In genomic region chr20:63360850-63361497, GRCh38 we compare ENCODE assay signal across 16 cellular contexts. TPM values are rescaled to one million over a fixed set of nuclear protein-coding genes. Genes with fewer than 3 reads are reported as not detected.
A peak's percentile ranks its signal among the peaks of the same experiment; 100 is the strongest.
DNase-seq lines count a peak whose midpoint lies in the region; ATAC-seq, FAIRE-seq and TF ChIP-seq lines count a peak whose summit lies in the region.
"Had no signal": no experiment of that assay in that cellular context is flagged by ENCODE, and none has a peak within 500 bp of the region (broad histone marks: within the 10 kb centered on the region; RNA-seq: fewer than 3 reads in every experiment).

Gene CHRNA4 (minus strand): TSS chr20:63361349. CDS start chr20:63361165, 184 bp downstream.

- peak; percentile 4 for DNase-seq in NCI-H1105 (lab: John Stamatoyannopoulos, UW)
- DNase-seq in NCI-H1105 treated with DMSO at 0.1 percent for 48 hours (lab: John Stamatoyannopoulos, UW) = no peak
- DNase-seq in HTR-8/SVneo (ENCODE audit: insufficient read length, low spot score) = peak; percentile 48
- DNase-seq in endothelial cell (ENCODE audit: low spot score) = peak; percentile 36
- no peak for DNase-seq in stimulated activated CD8-positive, alpha-beta memory T cell treated with anti-CD3 and anti-CD28 coated beads, Interleukin-4, amount 100 ng/mL, for 48 hours
- DNase-seq in prostate gland (ENCODE audit: low spot score) = no peak
- DNase-seq: activated CD4-positive, alpha-beta T cell treated with anti-CD3 and anti-CD28 coated beads for 1 hour; activated naive CD8-positive, alpha-beta T cell treated with anti-CD3 and anti-CD28 coated beads, Interleukin-2, amount 50 U/mL, for 24 hours; activated T-cell treated with anti-CD3 and anti-CD28 coated beads, Interleukin-2, amount 50 U/mL, for 4 hours; NCI-H524; small intestine had no signal

- no peaks in the 10 kb centered on the region for H3K9me3 ChIP-seq in mesodermal cell (ENCODE audit: control insufficient read depth, low read length)
- H3K9me3 ChIP-seq in prostate gland = no peaks in the 10 kb centered on the region

- H3K36me3 Mint-ChIP-seq in endothelial cell (ENCODE audit: low read depth, unreplicated experiment) = no peaks in the 10 kb centered on the region

- peaks cover 7% of the 10 kb centered on the region for H3K27me3 Mint-ChIP-seq in endothelial cell (ENCODE audit: unreplicated experiment)

- no peak for ATAC-seq in HG02678 (IDR thresholded peaks at IDR 0.05; ENCODE audit: unreplicated experiment)
- ATAC-seq: activated naive CD8-positive, alpha-beta T cell treated with anti-CD3 and anti-CD28 coated beads, Interleukin-2, amount 50 U/mL, for 24 hours; activated T-cell treated with anti-CD3 and anti-CD28 coated beads, Interleukin-2, amount 50 U/mL, for 4 hours had no signal

- H3K27me3 ChIP-seq in prostate gland (replicated peaks; ENCODE audit: insufficient read depth) = peaks cover 21% of the 10 kb centered on the region

- H3K4me3 ChIP-seq in mesodermal cell (ENCODE audit: extremely low read depth, insufficient read depth, low read length, poor library complexity, severe bottlenecking) (peak within 1 kb of the TSS; percentile 14), prostate gland (no peak within 1 kb of the TSS)

- no peaks in the 10 kb centered on the region for H3K36me3 ChIP-seq in mesodermal cell (ENCODE audit: control insufficient read depth, insufficient read depth, low read length)
- no peaks in the 10 kb centered on the region for H3K36me3 ChIP-seq in prostate gland

- no peak for TF ChIP-seq POLR2A in prostate gland (IDR thresholded peaks at IDR 0.05)

- no peaks in the 10 kb centered on the region for H3K4me1 Mint-ChIP-seq in endothelial cell (ENCODE audit: unreplicated experiment)
- H3K4me1 Mint-ChIP-seq: activated naive CD8-positive, alpha-beta T cell treated with anti-CD3 and anti-CD28 coated beads, Interleukin-2, amount 50 U/mL, for 24 hours had no signal

- no peak for FAIRE-seq in HTR-8/SVneo (lab: Jason Lieb, UNC)
- FAIRE-seq: RCC 7860, small intestine had no signal

- no peak within 1 kb of the TSS for H3K4me3 Mint-ChIP-seq in endothelial cell (ENCODE audit: unreplicated experiment)
- H3K4me3 Mint-ChIP-seq: activated naive CD8-positive, alpha-beta T cell treated with anti-CD3 and anti-CD28 coated beads, Interleukin-2, amount 50 U/mL, for 24 hours; activated T-cell treated with anti-CD3 and anti-CD28 coated beads, Interleukin-2, amount 50 U/mL, for 4 hours had no signal

- 2% methylated on average over 44 to 48 of the region's 76 CpGs for WGBS in mesodermal cell (ENCODE audit: insufficient coverage in 2 of 2), 2 experiments
- 1% methylated on average over 20 of the region's 76 CpGs for WGBS in prostate gland

- no peak within 1 kb of the TSS for H3K27ac Mint-ChIP-seq in endothelial cell (ENCODE audit: unreplicated experiment)
- H3K27ac Mint-ChIP-seq: activated naive CD8-positive, alpha-beta T cell treated with anti-CD3 and anti-CD28 coated beads, Interleukin-2, amount 50 U/mL, for 24 hours had no signal

- H3K4me1 ChIP-seq in mesodermal cell (ENCODE audit: control insufficient read depth, insufficient read depth, low read length, poor library complexity, severe bottlenecking) (peaks cover 4% of the 10 kb centered on the region), prostate gland (replicated peaks) (no peaks in the 10 kb centered on the region)

- no peaks in the 10 kb centered on the region for H3K9me3 Mint-ChIP-seq in endothelial cell (ENCODE audit: unreplicated experiment)
- H3K9me3 Mint-ChIP-seq: activated naive CD8-positive, alpha-beta T cell treated with anti-CD3 and anti-CD28 coated beads, Interleukin-2, amount 50 U/mL, for 24 hours; activated T-cell treated with anti-CD3 and anti-CD28 coated beads, Interleukin-2, amount 50 U/mL, for 4 hours had no signal

- intact Hi-C loops in prostate gland (cut with DNase I) = no loop called here

- TF ChIP-seq CTCF in endothelial cell (IDR thresholded peaks at IDR 0.05; ENCODE audit: unreplicated experiment) (no peak), prostate gland (IDR thresholded peaks at IDR 0.05) (no peak)

- H3K27ac ChIP-seq in mesodermal cell (ENCODE audit: low read depth, low read length, severe bottlenecking) (no peak within 1 kb of the TSS), prostate gland (no peak within 1 kb of the TSS)

RNA-seq across cellular contexts. Expression of gene CHRNA4, which starts in this region (rescaled TPM):
- total RNA-seq in endothelial cell (ENCODE audit: unreplicated experiment) (2.6 TPM), prostate gland (1 to 10 TPM in 1 of 2 donors, not detected in 1; 7.2 TPM)
- 0.29 TPM for polyA plus RNA-seq in mesodermal cell (2013, experiment 1 of 2)
- polyA plus RNA-seq in mesodermal cell (2013, experiment 2 of 2) = 0.25 TPM
- total RNA-seq: activated T-cell treated with anti-CD3 and anti-CD28 coated beads, Interleukin-2, amount 50 U/mL, for 4 hours; subcutaneous adipose tissue; T-helper 1 cell treated with Interleukin-12 subunit alpha and Interleukin-12 subunit beta and Interleukin-4 antibody, amounts not matched to agents 30 ng/mL and 1 ng/mL, for 36 hours had no signal

Comparison
In these comparisons a context has a peak if more than half of its experiments do, and no peak if none do; other contexts are left out.
1. DNase-seq: peak in NCI-H1105 (single experiment), HTR-8/SVneo (single experiment) and endothelial cell (single experiment); none in NCI-H1105 treated with DMSO at 0.1 percent for 48 hours (single experiment), stimulated activated CD8-positive, alpha-beta memory T cell treated with anti-CD3 and anti-CD28 coated beads, Interleukin-4, amount 100 ng/mL, for 48 hours (single experiment) and prostate gland (single experiment).